Comparison of ENCODE assay signal across 1 cellular context in the genomic region with DNA sequence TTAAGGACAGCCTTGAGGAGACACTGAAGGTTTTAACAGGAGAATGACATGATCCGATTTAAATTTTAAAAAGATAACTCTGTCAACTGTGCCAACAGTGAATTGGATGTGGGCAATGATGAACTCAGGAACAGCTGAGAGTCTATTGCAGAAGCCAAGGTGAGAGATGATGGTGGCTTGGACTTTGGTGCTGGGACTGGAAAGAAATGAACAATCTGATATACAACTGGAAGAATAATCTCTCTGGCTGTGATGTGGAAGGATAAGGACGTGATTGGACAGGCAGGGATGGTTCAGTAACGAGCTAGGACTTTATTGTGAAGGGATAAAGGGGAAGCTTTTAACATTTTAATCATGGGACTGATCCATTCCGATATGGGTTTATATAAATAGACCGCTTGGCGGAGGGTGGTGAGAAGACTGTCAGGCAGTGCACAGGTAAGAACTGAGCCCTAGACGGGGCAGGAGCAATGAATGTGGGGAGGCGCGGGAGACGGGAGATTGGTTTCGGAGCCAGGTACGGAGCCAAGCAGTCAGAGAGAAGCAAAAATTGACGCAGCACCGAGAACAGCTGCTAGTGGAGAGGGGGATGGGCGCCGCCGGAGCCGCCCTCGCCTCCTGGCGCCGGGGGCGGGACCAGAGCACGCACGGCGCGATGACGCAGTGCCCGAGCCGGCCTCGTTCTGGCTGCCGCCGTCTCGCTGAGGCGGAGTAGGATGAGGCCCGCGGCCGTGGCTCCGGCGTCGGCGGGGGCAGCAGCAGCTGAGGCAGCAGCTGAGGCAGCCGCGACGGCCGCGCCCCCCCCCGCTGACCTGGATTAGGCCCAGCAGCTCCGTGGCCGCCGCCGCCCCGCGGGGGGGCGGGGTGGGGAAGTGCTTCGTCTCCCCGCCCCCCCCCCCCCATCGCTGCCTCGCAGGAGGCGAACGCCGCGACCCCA.
TF ChIP-seq lines count a peak whose summit lies in the region.

Gene RNF11 (plus strand): TSS at position 663 of the 937 bp plus-strand sequence. CDS start 484 bp downstream, outside the sequence.

TF ChIP-seq in HepG2, 621 proteins besides CTCF, POLR2A, EP300 and RAD21 (continued from another document and continues in another):
- TF ChIP-seq, protein P1, sequence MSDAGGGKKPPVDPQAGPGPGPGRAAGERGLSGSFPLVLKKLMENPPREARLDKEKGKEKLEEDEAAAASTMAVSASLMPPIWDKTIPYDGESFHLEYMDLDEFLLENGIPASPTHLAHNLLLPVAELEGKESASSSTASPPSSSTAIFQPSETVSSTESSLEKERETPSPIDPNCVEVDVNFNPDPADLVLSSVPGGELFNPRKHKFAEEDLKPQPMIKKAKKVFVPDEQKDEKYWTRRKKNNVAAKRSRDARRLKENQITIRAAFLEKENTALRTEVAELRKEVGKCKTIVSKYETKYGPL (CRISPR knock-in tag; IDR thresholded peaks at IDR 0.05) = no peak
- TF ChIP-seq ZNF329 (CRISPR knock-in tag; IDR thresholded peaks at IDR 0.05; ENCODE audit: low read depth) (0 out of 2 replicates have a peak, but pooled peaks have one; percentile 17), ZHX2 (IDR thresholded peaks at IDR 0.05; ENCODE audit: low read depth) (peak; percentile 48; the same call in 1 of the 2 replicates), ZHX2 (CRISPR knock-in tag; IDR thresholded peaks at IDR 0.05; ENCODE audit: borderline replicate concordance) (no peak), ZNF501 (CRISPR knock-in tag; IDR thresholded peaks at IDR 0.05) (peak; percentile 59; the same call in 1 of the 2 replicates), THAP7 (CRISPR knock-in tag; IDR thresholded peaks at IDR 0.05) (no peak), ATF4 (CRISPR knock-in tag; IDR thresholded peaks at IDR 0.05) (peak in 1 of 2 experiments; percentile 8; a peak in 1 of 4 replicates), ZMAT3 (CRISPR knock-in tag; conservative IDR thresholded peaks at IDR 0.05) (peak; percentile 79; the same call in 1 of the 2 replicates), ETV5 (CRISPR knock-in tag; IDR thresholded peaks at IDR 0.05; ENCODE audit: borderline replicate concordance) (peak; percentile 47; the same call in 1 of the 2 replicates), IRF9 (CRISPR knock-in tag; IDR thresholded peaks at IDR 0.05; ENCODE audit: borderline replicate concordance) (no peak), BCL6 (CRISPR knock-in tag; IDR thresholded peaks at IDR 0.05) (peak; percentile 17; the same call in 1 of the 2 replicates), TIGD3 (CRISPR knock-in tag; IDR thresholded peaks at IDR 0.05; ENCODE audit: borderline replicate concordance) (no peak), DMTF1 (CRISPR knock-in tag; IDR thresholded peaks at IDR 0.05) (no peak), FOSL1 (CRISPR knock-in tag; IDR thresholded peaks at IDR 0.05; ENCODE audit: borderline replicate concordance) (no peak), ARNT2 (CRISPR knock-in tag; IDR thresholded peaks at IDR 0.05; ENCODE audit: low read depth) (peak; percentile 65; the same call in 1 of the 2 replicates), ZBTB26 (CRISPR knock-in tag; IDR thresholded peaks at IDR 0.05; ENCODE audit: borderline replicate concordance) (0 out of 2 replicates have a peak, but pooled peaks have one; percentile 17), SPEN (CRISPR knock-in tag; IDR thresholded peaks at IDR 0.05; ENCODE audit: low read depth) (peak; percentile 83), KMT2B (CRISPR knock-in tag; IDR thresholded peaks at IDR 0.05) (peak; percentile 66; the same call in 1 of the 2 replicates), ZNF709 (CRISPR knock-in tag; IDR thresholded peaks at IDR 0.05) (peak; percentile 29; the same call in 1 of the 2 replicates), YY1 (IDR thresholded peaks at IDR 0.05; ENCODE audit: insufficient read depth, insufficient replicate concordance, low read depth, low read length) (peak; percentile 66), ZBTB21 (CRISPR knock-in tag; IDR thresholded peaks at IDR 0.05) (peak; percentile 41), TGIF2 (CRISPR knock-in tag; IDR thresholded peaks at IDR 0.05) (peak; percentile 64; the same call in 1 of the 2 replicates), FLYWCH1 (CRISPR knock-in tag; IDR thresholded peaks at IDR 0.05) (peak; percentile 38; the same call in 1 of the 2 replicates), ZNF761 (CRISPR knock-in tag; conservative IDR thresholded peaks at IDR 0.05) (no peak)
- TF ChIP-seq, protein P2, sequence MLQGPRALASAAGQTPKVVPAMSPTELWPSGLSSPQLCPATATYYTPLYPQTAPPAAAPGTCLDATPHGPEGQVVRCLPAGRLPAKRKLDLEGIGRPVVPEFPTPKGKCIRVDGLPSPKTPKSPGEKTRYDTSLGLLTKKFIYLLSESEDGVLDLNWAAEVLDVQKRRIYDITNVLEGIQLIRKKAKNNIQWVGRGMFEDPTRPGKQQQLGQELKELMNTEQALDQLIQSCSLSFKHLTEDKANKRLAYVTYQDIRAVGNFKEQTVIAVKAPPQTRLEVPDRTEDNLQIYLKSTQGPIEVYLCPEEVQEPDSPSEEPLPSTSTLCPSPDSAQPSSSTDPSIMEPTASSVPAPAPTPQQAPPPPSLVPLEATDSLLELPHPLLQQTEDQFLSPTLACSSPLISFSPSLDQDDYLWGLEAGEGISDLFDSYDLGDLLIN (CRISPR knock-in tag; IDR thresholded peaks at IDR 0.05; ENCODE audit: borderline replicate concordance) = no peak
- TF ChIP-seq, protein P3, sequence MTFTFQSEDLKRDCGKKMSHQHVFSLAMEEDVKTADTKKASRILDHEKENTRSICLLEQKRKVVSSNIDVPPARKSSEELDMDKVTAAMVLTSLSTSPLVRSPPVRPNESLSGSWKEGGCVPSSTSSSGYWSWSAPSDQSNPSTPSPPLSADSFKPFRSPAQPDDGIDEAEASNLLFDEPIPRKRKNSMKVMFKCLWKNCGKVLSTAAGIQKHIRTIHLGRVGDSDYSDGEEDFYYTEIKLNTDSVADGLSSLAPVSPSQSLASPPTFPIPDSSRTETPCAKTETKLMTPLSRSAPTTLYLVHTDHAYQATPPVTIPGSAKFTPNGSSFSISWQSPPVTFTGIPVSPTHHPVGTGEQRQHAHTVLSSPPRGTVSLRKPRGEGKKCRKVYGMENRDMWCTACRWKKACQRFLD (CRISPR knock-in tag; IDR thresholded peaks at IDR 0.05; ENCODE audit: borderline replicate concordance) = no peak
- TF ChIP-seq, protein P4, sequence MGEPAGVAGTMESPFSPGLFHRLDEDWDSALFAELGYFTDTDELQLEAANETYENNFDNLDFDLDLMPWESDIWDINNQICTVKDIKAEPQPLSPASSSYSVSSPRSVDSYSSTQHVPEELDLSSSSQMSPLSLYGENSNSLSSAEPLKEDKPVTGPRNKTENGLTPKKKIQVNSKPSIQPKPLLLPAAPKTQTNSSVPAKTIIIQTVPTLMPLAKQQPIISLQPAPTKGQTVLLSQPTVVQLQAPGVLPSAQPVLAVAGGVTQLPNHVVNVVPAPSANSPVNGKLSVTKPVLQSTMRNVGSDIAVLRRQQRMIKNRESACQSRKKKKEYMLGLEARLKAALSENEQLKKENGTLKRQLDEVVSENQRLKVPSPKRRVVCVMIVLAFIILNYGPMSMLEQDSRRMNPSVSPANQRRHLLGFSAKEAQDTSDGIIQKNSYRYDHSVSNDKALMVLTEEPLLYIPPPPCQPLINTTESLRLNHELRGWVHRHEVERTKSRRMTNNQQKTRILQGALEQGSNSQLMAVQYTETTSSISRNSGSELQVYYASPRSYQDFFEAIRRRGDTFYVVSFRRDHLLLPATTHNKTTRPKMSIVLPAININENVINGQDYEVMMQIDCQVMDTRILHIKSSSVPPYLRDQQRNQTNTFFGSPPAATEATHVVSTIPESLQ (CRISPR knock-in tag; conservative IDR thresholded peaks at IDR 0.05) = no peak
